8 cellular contexts compared by ENCODE assay signal in genomic region chr1:111450185-111450584, GRCh38. TPM values are rescaled to one million over a fixed set of nuclear protein-coding genes. Genes with fewer than 3 reads are reported as not detected.
A peak's percentile ranks its signal among the peaks of the same experiment; 100 is the strongest.
DNase-seq lines count a peak whose midpoint lies in the region; ATAC-seq, FAIRE-seq and TF ChIP-seq lines count a peak whose summit lies in the region.

No MANE protein-coding gene starts in this region.

- H3K36me3 ChIP-seq in HepG2 (replicated peaks in 1 of 2; ENCODE audit: control insufficient read depth in 1 of 2, insufficient read depth in 2 of 2, low read length in 2 of 2) (peaks cover 2 to 22% of the 10 kb centered on the region in 2 experiments), testis (ENCODE audit: low read depth, missing control alignments) (no peaks in the 10 kb centered on the region)

- intact Hi-C loops in activated CD4-positive, alpha-beta T cell treated with anti-CD3 and anti-CD28 coated beads for 36 hours (cut with DNase I, micrococcal nuclease), result no loop called here
- intact Hi-C loops in HepG2 (cut with micrococcal nuclease; ENCODE audit: unreplicated experiment), result no loop called here
- intact Hi-C loops in testis (cut with DNase I; ENCODE audit: low total_unique reads), result no loop called here

- peak overlapping the region; percentile 77 to 96 (median 88) for H3K4me3 ChIP-seq in HepG2 (replicated peaks in 1 of 3; ENCODE audit: insufficient read depth in 1 of 3, low read depth in 2 of 3, low read length in 3 of 3)
- H3K4me3 ChIP-seq in testis, result peak overlapping the region; percentile 83 to 98

- peaks cover 47% of the 10 kb centered on the region for H3K4me1 ChIP-seq in HepG2 (ENCODE audit: insufficient read depth, low read length)
- H3K4me1 ChIP-seq in testis, result peaks cover 25% of the 10 kb centered on the region

- H3K4me1 Mint-ChIP-seq in activated CD4-positive, alpha-beta T cell treated with anti-CD3 and anti-CD28 coated beads for 36 hours, result peaks cover 80% of the 10 kb centered on the region
- H3K4me1 Mint-ChIP-seq in activated naive CD8-positive, alpha-beta T cell treated with anti-CD3 and anti-CD28 coated beads, Interleukin-2, amount 50 U/mL, for 24 hours, result peaks cover 89% of the 10 kb centered on the region

- no peak for ATAC-seq in activated CD4-positive, alpha-beta T cell treated with anti-CD3 and anti-CD28 coated beads for 36 hours
- no peak for ATAC-seq in activated naive CD8-positive, alpha-beta T cell treated with anti-CD3 and anti-CD28 coated beads, Interleukin-2, amount 50 U/mL, for 24 hours
- ATAC-seq in HepG2 (no peak), HG02885 (IDR thresholded peaks at IDR 0.05; ENCODE audit: poor library complexity, unreplicated experiment) (no peak)

- peak overlapping the region; percentile 85 for H3K4me2 ChIP-seq in HepG2 (ENCODE audit: low read depth, low read length)

- H3K27ac Mint-ChIP-seq in activated CD4-positive, alpha-beta T cell treated with anti-CD3 and anti-CD28 coated beads for 36 hours, result peak overlapping the region; percentile 98
- peak overlapping the region; percentile 99 for H3K27ac Mint-ChIP-seq in activated naive CD8-positive, alpha-beta T cell treated with anti-CD3 and anti-CD28 coated beads, Interleukin-2, amount 50 U/mL, for 24 hours

- TF ChIP-seq POLR2A in HepG2 (IDR thresholded peaks at IDR 0.05; ENCODE audit: insufficient read depth in 1 of 2, low read depth in 2 of 2, low read length in 2 of 2) (no peak), testis (IDR thresholded peaks at IDR 0.05) (no peak)

- peak overlapping the region; percentile 99 for H3K4me3 Mint-ChIP-seq in activated CD4-positive, alpha-beta T cell treated with anti-CD3 and anti-CD28 coated beads for 36 hours
- peak overlapping the region; percentile 100 for H3K4me3 Mint-ChIP-seq in activated naive CD8-positive, alpha-beta T cell treated with anti-CD3 and anti-CD28 coated beads, Interleukin-2, amount 50 U/mL, for 24 hours

- in situ Hi-C loops in HepG2 (cut with HindIII; ENCODE audit: extremely low pct_ligation_motif_present, low pct_unique_long_range_greater_than_20kb), result no loop called here

- H3K9me3 ChIP-seq in HepG2 (ENCODE audit: low read length), result no peaks in the 10 kb centered on the region
- no peaks in the 10 kb centered on the region for H3K9me3 ChIP-seq in testis

- no peaks in the 10 kb centered on the region for H4K20me1 ChIP-seq in HepG2 (ENCODE audit: insufficient read depth, low read length)

- H2AFZ ChIP-seq in HepG2 (ENCODE audit: low read length), result no peak overlapping the region

- peak overlapping the region; percentile 98 for H3K9ac ChIP-seq in HepG2 (ENCODE audit: insufficient read depth, low read depth, low read length)

- POLR2A ChIA-PET in activated CD4-positive, alpha-beta T cell treated with anti-CD3 and anti-CD28 coated beads for 36 hours (lab: Charles Lee), result interaction anchor here (0.7 kb wide), 1 partner anchor 57 kb away, joined by 4 read pairs; no protein-coding TSS in a partner anchor
- POLR2A ChIA-PET in HepG2 (lab: Yijun Ruan, JAX), result interaction anchor here (0.9 kb wide), 1 partner anchor 57 kb away, joined by 3 read pairs; no protein-coding TSS in a partner anchor

- no peak for DNase-seq in activated CD4-positive, alpha-beta T cell treated with anti-CD3 and anti-CD28 coated beads for 36 hours
- no peak for DNase-seq in activated CD4-positive, alpha-beta T cell treated with anti-CD3 and anti-CD28 coated beads for 1 hour
- no peak for DNase-seq in activated naive CD8-positive, alpha-beta T cell treated with anti-CD3 and anti-CD28 coated beads, Interleukin-2, amount 50 U/mL, for 24 hours
- DNase-seq in HepG2 (ENCODE audit: low spot score) (no peak), testis (no peak), T1000 (lab: John Stamatoyannopoulos, UW) (no peak), NCI-H1417 treated with DMSO at 0.1 percent for 48 hours (lab: John Stamatoyannopoulos, UW) (no peak)

- H3K27ac ChIP-seq in HepG2 (ENCODE audit: extremely low read length, insufficient read depth, low read length) (peak overlapping the region; percentile 86), testis (peak overlapping the region; percentile 81 to 85)

- H3K27me3 ChIP-seq in HepG2 (ENCODE audit: control insufficient read depth in 1 of 2, insufficient read depth in 2 of 2, low read length in 2 of 2), result no peaks in the 10 kb centered on the region; a peak in 1 of 5 replicates
- no peaks in the 10 kb centered on the region for H3K27me3 ChIP-seq in testis

- no peak for TF ChIP-seq EP300 in HepG2 (IDR thresholded peaks at IDR 0.05; ENCODE audit: low read depth in 2 of 2, low read length in 2 of 2)
- TF ChIP-seq EP300 in HepG2 (CRISPR knock-in tag; IDR thresholded peaks at IDR 0.05; ENCODE audit: borderline replicate concordance), result no peak

- no peak for FAIRE-seq in HepG2 (lab: Jason Lieb, UNC)

- H3K27me3 Mint-ChIP-seq in activated CD4-positive, alpha-beta T cell treated with anti-CD3 and anti-CD28 coated beads for 36 hours, result no peaks in the 10 kb centered on the region
- H3K27me3 Mint-ChIP-seq in activated naive CD8-positive, alpha-beta T cell treated with anti-CD3 and anti-CD28 coated beads, Interleukin-2, amount 50 U/mL, for 24 hours, result no peaks in the 10 kb centered on the region

- no peaks in the 10 kb centered on the region for H3K9me3 Mint-ChIP-seq in activated CD4-positive, alpha-beta T cell treated with anti-CD3 and anti-CD28 coated beads for 36 hours (ENCODE audit: low read depth)
- H3K9me3 Mint-ChIP-seq in activated naive CD8-positive, alpha-beta T cell treated with anti-CD3 and anti-CD28 coated beads, Interleukin-2, amount 50 U/mL, for 24 hours, result no peaks in the 10 kb centered on the region

- BruUV-seq in HepG2 (replicated peaks; lab: Mats Ljungman, UMichigan), result no TSS peak

- TF ChIP-seq RAD21 in HepG2 (CRISPR knock-in tag; IDR thresholded peaks at IDR 0.05), result no peak

- CTCF ChIA-PET in activated CD4-positive, alpha-beta T cell treated with anti-CD3 and anti-CD28 coated beads for 36 hours (lab: Charles Lee), result interaction anchor here (1.3 to 2.7 kb wide), 4 partner anchors 12 to 319 kb away, joined by 3 to 13 read pairs (median 6); partner anchors contain the start of gene C1orf162
- CTCF ChIA-PET in HepG2 (lab: Yijun Ruan, JAX; ENCODE audit: low intra/inter-chr PET ratio, low total read pairs), result no interaction called here

- peaks cover 56% of the 10 kb centered on the region for H3K79me2 ChIP-seq in HepG2 (ENCODE audit: insufficient read depth, low read length)

- peaks cover 55% of the 10 kb centered on the region for H3K36me3 Mint-ChIP-seq in activated CD4-positive, alpha-beta T cell treated with anti-CD3 and anti-CD28 coated beads for 36 hours (ENCODE audit: low read depth)
- H3K36me3 Mint-ChIP-seq in activated naive CD8-positive, alpha-beta T cell treated with anti-CD3 and anti-CD28 coated beads, Interleukin-2, amount 50 U/mL, for 24 hours (ENCODE audit: low read depth), result peaks cover 66% of the 10 kb centered on the region

- WGBS in HepG2 (ENCODE audit: low lambda C conversion rate), result 27% methylated on average over 3 of the region's 3 CpGs
- 39 to 40% methylated on average over 3 of the region's 3 CpGs for WGBS in testis, 2 donors

- TF ChIP-seq CTCF in HepG2 (CRISPR knock-in tag; IDR thresholded peaks at IDR 0.05), result no peak
- TF ChIP-seq CTCF in testis (IDR thresholded peaks at IDR 0.05), result no peak

RNA-seq across cellular contexts. Expression of gene ATP5PB, which starts 0.9 kb away (rescaled TPM):
- 100 to 1,000 TPM; 292 to 301 TPM for total RNA-seq in activated CD4-positive, alpha-beta T cell treated with anti-CD3 and anti-CD28 coated beads for 36 hours
- total RNA-seq in HepG2 (2016; rRNA removed; fragmentation: Illumina TruSeq; extraction: Trizol) (541 and 772 TPM in 2 replicates), testis (100 to 1,000 TPM; 183 to 188 TPM)
- total RNA-seq in HepG2 (2016; cell fraction: cytosol; rRNA removed; fragmentation: Illumina TruSeq; extraction: Trizol; ENCODE audit: low read depth), result 74.4 and 81.4 TPM in 2 replicates
- total RNA-seq in HepG2 (2016; cell fraction: insoluble cytoplasmic fraction; rRNA removed; fragmentation: Illumina TruSeq; extraction: Trizol), result 539 and 786 TPM in 2 replicates
- 177 and 193 TPM in 2 replicates for total RNA-seq in HepG2 (2016; cell fraction: membrane; rRNA removed; fragmentation: Illumina TruSeq; extraction: Trizol)
- 163 and 174 TPM in 2 replicates for total RNA-seq in HepG2 (2016; cell fraction: nucleus; rRNA removed; fragmentation: Illumina TruSeq; extraction: Trizol)
- polyA plus RNA-seq in HepG2 (2011; rRNA removed) (209 and 297 TPM in 2 replicates), testis (ENCODE audit: insufficient read depth, low read depth, low replicate concordance) (419 TPM)
- 185 and 234 TPM in 2 replicates for polyA plus RNA-seq in HepG2 (2011; cell fraction: cytosol; rRNA removed)
- 41.9 and 44.4 TPM in 2 replicates for polyA plus RNA-seq in HepG2 (2011; cell fraction: nucleus; rRNA removed)
- polyA plus RNA-seq in HepG2 (2012), result 196 and 251 TPM in 2 replicates
- 96.2 and 101 TPM in 2 replicates for polyA plus RNA-seq in HepG2 (2016; cell fraction: cytosol; fragmentation: Illumina TruSeq; extraction: Trizol; ENCODE audit: low read depth)
- 672 and 700 TPM in 2 replicates for polyA plus RNA-seq in HepG2 (2016; cell fraction: insoluble cytoplasmic fraction; fragmentation: Illumina TruSeq; extraction: Trizol; ENCODE audit: low read depth)
- polyA plus RNA-seq in HepG2 (2016; cell fraction: membrane; fragmentation: Illumina TruSeq; extraction: Trizol; ENCODE audit: low read depth), result 146 and 153 TPM in 2 replicates
- polyA plus RNA-seq in HepG2 (2016; cell fraction: nucleus; fragmentation: Illumina TruSeq; extraction: Trizol; ENCODE audit: insufficient read depth, low read depth), result 225 and 252 TPM in 2 replicates
- 137 and 342 TPM in 2 replicates for polyA minus RNA-seq in HepG2 (2011; rRNA and poly(A)+ RNA removed; ENCODE audit: low replicate concordance)
- 103 and 109 TPM in 2 replicates for polyA minus RNA-seq in HepG2 (2011; cell fraction: cytosol; rRNA and poly(A)+ RNA removed)
- polyA minus RNA-seq in HepG2 (2011; cell fraction: nucleus; rRNA and poly(A)+ RNA removed), result 22.0 and 30.5 TPM in 2 replicates

RNA-seq across cellular contexts. Expression of gene WDR77, which starts 1.1 kb away (rescaled TPM):
- 10 to 100 TPM; 42.5 to 53.6 TPM for total RNA-seq in activated CD4-positive, alpha-beta T cell treated with anti-CD3 and anti-CD28 coated beads for 36 hours
- total RNA-seq in HepG2 (2016; rRNA removed; fragmentation: Illumina TruSeq; extraction: Trizol) (90.6 and 93.3 TPM in 2 replicates), testis (10 to 100 TPM; 32.6 to 33.8 TPM)
- total RNA-seq in HepG2 (2016; cell fraction: cytosol; rRNA removed; fragmentation: Illumina TruSeq; extraction: Trizol; ENCODE audit: low read depth), result 10.9 and 11.3 TPM in 2 replicates
- total RNA-seq in HepG2 (2016; cell fraction: insoluble cytoplasmic fraction; rRNA removed; fragmentation: Illumina TruSeq; extraction: Trizol), result 90.6 and 93.0 TPM in 2 replicates
- 27.9 and 29.9 TPM in 2 replicates for total RNA-seq in HepG2 (2016; cell fraction: membrane; rRNA removed; fragmentation: Illumina TruSeq; extraction: Trizol)
- 45.5 and 50.4 TPM in 2 replicates for total RNA-seq in HepG2 (2016; cell fraction: nucleus; rRNA removed; fragmentation: Illumina TruSeq; extraction: Trizol)
- polyA plus RNA-seq in HepG2 (2011; rRNA removed) (96.3 and 108 TPM in 2 replicates), testis (ENCODE audit: insufficient read depth, low read depth, low replicate concordance) (33.7 TPM)
- 79.1 and 89.1 TPM in 2 replicates for polyA plus RNA-seq in HepG2 (2011; cell fraction: cytosol; rRNA removed)
- polyA plus RNA-seq in HepG2 (2011; cell fraction: nucleus; rRNA removed), result 150 and 155 TPM in 2 replicates
- 29.9 and 30.8 TPM in 2 replicates for polyA plus RNA-seq in HepG2 (2012)
- 10.9 and 11.6 TPM in 2 replicates for polyA plus RNA-seq in HepG2 (2016; cell fraction: cytosol; fragmentation: Illumina TruSeq; extraction: Trizol; ENCODE audit: low read depth)
- 83.1 and 89.4 TPM in 2 replicates for polyA plus RNA-seq in HepG2 (2016; cell fraction: insoluble cytoplasmic fraction; fragmentation: Illumina TruSeq; extraction: Trizol; ENCODE audit: low read depth)
- polyA plus RNA-seq in HepG2 (2016; cell fraction: membrane; fragmentation: Illumina TruSeq; extraction: Trizol; ENCODE audit: low read depth), result 20.8 and 22.9 TPM in 2 replicates
- polyA plus RNA-seq in HepG2 (2016; cell fraction: nucleus; fragmentation: Illumina TruSeq; extraction: Trizol; ENCODE audit: insufficient read depth, low read depth), result 63.2 and 65.3 TPM in 2 replicates
- 267 TPM in 2 replicates for polyA minus RNA-seq in HepG2 (2011; rRNA and poly(A)+ RNA removed; ENCODE audit: low replicate concordance)
- 35.8 and 44.4 TPM in 2 replicates for polyA minus RNA-seq in HepG2 (2011; cell fraction: cytosol; rRNA and poly(A)+ RNA removed)
- 51.8 and 62.4 TPM in 2 replicates for polyA minus RNA-seq in HepG2 (2011; cell fraction: nucleus; rRNA and poly(A)+ RNA removed)

RNA-seq across cellular contexts. Expression of gene OVGP1, which starts 22.6 kb away (rescaled TPM):
- 1 to 10 TPM; 1.2 to 1.5 TPM for total RNA-seq in activated CD4-positive, alpha-beta T cell treated with anti-CD3 and anti-CD28 coated beads for 36 hours
- total RNA-seq in HepG2 (2016; rRNA removed; fragmentation: Illumina TruSeq; extraction: Trizol) (1.2 TPM in 2 replicates), testis (10 to 100 TPM in 1 of 2 donors, 1 to 10 TPM in 1; 6.8 to 19.4 TPM)
- total RNA-seq in HepG2 (2016; cell fraction: cytosol; rRNA removed; fragmentation: Illumina TruSeq; extraction: Trizol; ENCODE audit: low read depth), result 0.44 and 0.61 TPM in 2 replicates
- total RNA-seq in HepG2 (2016; cell fraction: insoluble cytoplasmic fraction; rRNA removed; fragmentation: Illumina TruSeq; extraction: Trizol), result 0.80 and 1.6 TPM in 2 replicates
- 0.62 and 0.65 TPM in 2 replicates for total RNA-seq in HepG2 (2016; cell fraction: membrane; rRNA removed; fragmentation: Illumina TruSeq; extraction: Trizol)
- total RNA-seq in HepG2 (2016; cell fraction: nucleus; rRNA removed; fragmentation: Illumina TruSeq; extraction: Trizol), result 1.6 and 2.0 TPM in 2 replicates
- polyA plus RNA-seq in HepG2 (2011; rRNA removed) (3.3 and 4.8 TPM in 2 replicates), testis (ENCODE audit: insufficient read depth, low read depth, low replicate concordance) (9.3 TPM)
- polyA plus RNA-seq in HepG2 (2011; cell fraction: cytosol; rRNA removed), result 1.9 and 2.8 TPM in 2 replicates
- polyA plus RNA-seq in HepG2 (2011; cell fraction: nucleus; rRNA removed), result 12.2 and 15.0 TPM in 2 replicates
- polyA plus RNA-seq in HepG2 (2012), result 4.0 and 6.1 TPM in 2 replicates
- polyA plus RNA-seq in HepG2 (2016; cell fraction: cytosol; fragmentation: Illumina TruSeq; extraction: Trizol; ENCODE audit: low read depth), result 0.34 and 0.42 TPM in 2 replicates
- 0.85 and 1.1 TPM in 2 replicates for polyA plus RNA-seq in HepG2 (2016; cell fraction: insoluble cytoplasmic fraction; fragmentation: Illumina TruSeq; extraction: Trizol; ENCODE audit: low read depth)
- polyA plus RNA-seq in HepG2 (2016; cell fraction: membrane; fragmentation: Illumina TruSeq; extraction: Trizol; ENCODE audit: low read depth), result 0.45 and 0.49 TPM in 2 replicates
- 3.2 and 3.9 TPM in 2 replicates for polyA plus RNA-seq in HepG2 (2016; cell fraction: nucleus; fragmentation: Illumina TruSeq; extraction: Trizol; ENCODE audit: insufficient read depth, low read depth)
- polyA minus RNA-seq in HepG2 (2011; rRNA and poly(A)+ RNA removed; ENCODE audit: low replicate concordance), result 3.5 and 4.7 TPM in 2 replicates
- 1.1 and 1.6 TPM in 2 replicates for polyA minus RNA-seq in HepG2 (2011; cell fraction: cytosol; rRNA and poly(A)+ RNA removed)
- polyA minus RNA-seq in HepG2 (2011; cell fraction: nucleus; rRNA and poly(A)+ RNA removed), result 7.1 and 10.3 TPM in 2 replicates

RNA-seq across cellular contexts. Expression of gene C1orf162, which starts 23.6 kb away (rescaled TPM):
- 1 to 10 TPM; 4.7 to 7.6 TPM for total RNA-seq in activated CD4-positive, alpha-beta T cell treated with anti-CD3 and anti-CD28 coated beads for 36 hours
- total RNA-seq in HepG2 (2016; rRNA removed; fragmentation: Illumina TruSeq; extraction: Trizol) (0.27 TPM in 1 of 2 replicates, not detected in the other), testis (1 to 10 TPM; 5.4 to 6.9 TPM)
- total RNA-seq in HepG2 (2016; cell fraction: cytosol; rRNA removed; fragmentation: Illumina TruSeq; extraction: Trizol; ENCODE audit: low read depth), result not detected in 2 replicates
- 0.28 TPM in 1 of 2 replicates, not detected in the other for total RNA-seq in HepG2 (2016; cell fraction: insoluble cytoplasmic fraction; rRNA removed; fragmentation: Illumina TruSeq; extraction: Trizol)
- 0.10 and 0.12 TPM in 2 replicates for total RNA-seq in HepG2 (2016; cell fraction: membrane; rRNA removed; fragmentation: Illumina TruSeq; extraction: Trizol)
- 0.22 and 0.81 TPM in 2 replicates for total RNA-seq in HepG2 (2016; cell fraction: nucleus; rRNA removed; fragmentation: Illumina TruSeq; extraction: Trizol)
- polyA plus RNA-seq in HepG2 (2011; rRNA removed) (0.61 and 0.89 TPM in 2 replicates), testis (ENCODE audit: insufficient read depth, low read depth, low replicate concordance) (15.4 TPM)
- 0.15 and 0.34 TPM in 2 replicates for polyA plus RNA-seq in HepG2 (2011; cell fraction: cytosol; rRNA removed)
- 2.7 and 3.0 TPM in 2 replicates for polyA plus RNA-seq in HepG2 (2011; cell fraction: nucleus; rRNA removed)
- polyA plus RNA-seq in HepG2 (2012), result 0.66 and 0.83 TPM in 2 replicates
- polyA plus RNA-seq in HepG2 (2016; cell fraction: cytosol; fragmentation: Illumina TruSeq; extraction: Trizol; ENCODE audit: low read depth), result 0.16 and 0.20 TPM in 2 replicates
- not detected in 2 replicates for polyA plus RNA-seq in HepG2 (2016; cell fraction: insoluble cytoplasmic fraction; fragmentation: Illumina TruSeq; extraction: Trizol; ENCODE audit: low read depth)
- polyA plus RNA-seq in HepG2 (2016; cell fraction: membrane; fragmentation: Illumina TruSeq; extraction: Trizol; ENCODE audit: low read depth), result 0.19 and 0.20 TPM in 2 replicates
- 0.85 and 1.2 TPM in 2 replicates for polyA plus RNA-seq in HepG2 (2016; cell fraction: nucleus; fragmentation: Illumina TruSeq; extraction: Trizol; ENCODE audit: insufficient read depth, low read depth)
- 0.33 TPM in 1 of 2 replicates, not detected in the other for polyA minus RNA-seq in HepG2 (2011; rRNA and poly(A)+ RNA removed; ENCODE audit: low replicate concordance)
- polyA minus RNA-seq in HepG2 (2011; cell fraction: cytosol; rRNA and poly(A)+ RNA removed), result not detected in 2 replicates
- polyA minus RNA-seq in HepG2 (2011; cell fraction: nucleus; rRNA and poly(A)+ RNA removed), result 1.4 and 1.9 TPM in 2 replicates

RNA-seq across cellular contexts. Expression of gene ADORA3, which starts 53.2 kb away (rescaled TPM):
- total RNA-seq in activated CD4-positive, alpha-beta T cell treated with anti-CD3 and anti-CD28 coated beads for 36 hours, result under 1 TPM in 1 of 2 experiments, not detected in 1; 0.16 TPM
- not detected in 2 replicates for total RNA-seq in HepG2 (2016; rRNA removed; fragmentation: Illumina TruSeq; extraction: Trizol)
- total RNA-seq in HepG2 (2016; cell fraction: cytosol; rRNA removed; fragmentation: Illumina TruSeq; extraction: Trizol; ENCODE audit: low read depth), result not detected in 2 replicates
- not detected in 2 replicates for total RNA-seq in HepG2 (2016; cell fraction: insoluble cytoplasmic fraction; rRNA removed; fragmentation: Illumina TruSeq; extraction: Trizol)
- not detected in 2 replicates for total RNA-seq in HepG2 (2016; cell fraction: membrane; rRNA removed; fragmentation: Illumina TruSeq; extraction: Trizol)
- not detected in 2 replicates for total RNA-seq in HepG2 (2016; cell fraction: nucleus; rRNA removed; fragmentation: Illumina TruSeq; extraction: Trizol)
- 0.09 TPM in 1 of 2 replicates, not detected in the other for polyA plus RNA-seq in HepG2 (2011; rRNA removed)
- polyA plus RNA-seq in HepG2 (2011; cell fraction: cytosol; rRNA removed), result 0.04 TPM in 1 of 2 replicates, not detected in the other
- polyA plus RNA-seq in HepG2 (2011; cell fraction: nucleus; rRNA removed), result not detected in 2 replicates
- not detected in 2 replicates for polyA plus RNA-seq in HepG2 (2012)
- not detected in 2 replicates for polyA plus RNA-seq in HepG2 (2016; cell fraction: cytosol; fragmentation: Illumina TruSeq; extraction: Trizol; ENCODE audit: low read depth)
- polyA plus RNA-seq in HepG2 (2016; cell fraction: insoluble cytoplasmic fraction; fragmentation: Illumina TruSeq; extraction: Trizol; ENCODE audit: low read depth), result not detected in 2 replicates
- polyA plus RNA-seq in HepG2 (2016; cell fraction: membrane; fragmentation: Illumina TruSeq; extraction: Trizol; ENCODE audit: low read depth), result not detected in 2 replicates
- polyA plus RNA-seq in HepG2 (2016; cell fraction: nucleus; fragmentation: Illumina TruSeq; extraction: Trizol; ENCODE audit: insufficient read depth, low read depth), result not detected in 2 replicates
- 0.44 TPM in 1 of 2 replicates, not detected in the other for polyA minus RNA-seq in HepG2 (2011; rRNA and poly(A)+ RNA removed; ENCODE audit: low replicate concordance)
- not detected in 2 replicates for polyA minus RNA-seq in HepG2 (2011; cell fraction: cytosol; rRNA and poly(A)+ RNA removed)
- not detected in 2 replicates for polyA minus RNA-seq in HepG2 (2011; cell fraction: nucleus; rRNA and poly(A)+ RNA removed)
- total RNA-seq in testis, result 1 to 10 TPM; 2.8 to 3.8 TPM
- 2.5 TPM for polyA plus RNA-seq in testis (ENCODE audit: insufficient read depth, low read depth, low replicate concordance)
